ENCODE assay signal across 8 cellular contexts in the genomic region with DNA sequence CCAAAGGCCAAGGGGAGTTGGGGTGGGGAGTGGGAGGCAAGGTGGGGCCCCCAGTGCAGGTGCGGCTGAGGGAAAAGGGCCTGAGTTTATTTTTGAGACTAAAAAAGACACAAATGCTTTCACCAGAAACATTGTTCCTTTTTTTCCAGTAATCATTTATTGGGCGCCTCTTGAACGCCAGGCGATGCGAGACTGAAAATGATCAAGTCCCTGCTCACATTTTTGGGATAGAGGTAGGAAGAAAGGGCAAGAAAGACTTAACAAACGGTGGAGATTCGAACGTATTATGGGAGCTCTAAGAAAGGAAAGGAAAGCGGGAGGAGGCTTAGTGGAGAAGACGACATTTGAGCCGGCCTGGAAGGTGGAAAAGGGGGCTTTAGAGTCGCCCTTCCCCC. TPM values are rescaled to one million over a fixed set of nuclear protein-coding genes. Genes with fewer than 3 reads are reported as not detected.
A peak's percentile ranks its signal among the peaks of the same experiment; 100 is the strongest.
DNase-seq lines count a peak whose midpoint lies in the region; ATAC-seq and TF ChIP-seq lines count a peak whose summit lies in the region.

No MANE protein-coding gene starts in this region.

- no peaks in the 10 kb centered on the region for H3K27me3 ChIP-seq in CD4-positive, CD25-positive, alpha-beta regulatory T cell (ENCODE audit: control insufficient read depth, insufficient read depth, low read length)
- H3K27me3 ChIP-seq in MM.1S (replicated peaks; ENCODE audit: insufficient read depth, low read length) (no peaks in the 10 kb centered on the region), neuronal stem cell (ENCODE audit: control insufficient read depth in 3 of 3, insufficient read depth in 3 of 3, low read depth in 1 of 3, low read length in 3 of 3) (no peaks in the 10 kb centered on the region)

- peak overlapping the region; percentile 72 for H2BK5ac ChIP-seq in neuronal stem cell (ENCODE audit: low read length)

- H2BK15ac ChIP-seq in neuronal stem cell (ENCODE audit: low read length), result peak overlapping the region; percentile 68

- H2BK12ac ChIP-seq in neuronal stem cell (ENCODE audit: low read length), result peak overlapping the region; percentile 14

- no peak overlapping the region for H3K23ac ChIP-seq in neuronal stem cell (ENCODE audit: low read depth, low read length, poor library complexity)

- H4K8ac ChIP-seq in neuronal stem cell (ENCODE audit: low read depth, low read length), result no peak overlapping the region

- H3K4ac ChIP-seq in neuronal stem cell (ENCODE audit: low read length), result peak overlapping the region; percentile 44

- peaks cover 40% of the 10 kb centered on the region for H3K79me2 ChIP-seq in MM.1S (ENCODE audit: low read length)

- ATAC-seq in CD4-positive, CD25-positive, alpha-beta regulatory T cell (ENCODE audit: low read depth in 2 of 2), result no peak
- no peak for ATAC-seq in effector memory CD8-positive, alpha-beta T cell (replicated peaks)
- ATAC-seq in sciatic nerve, result no peak
- ATAC-seq in GM18517 (IDR thresholded peaks at IDR 0.05; ENCODE audit: unreplicated experiment), result no peak

- H2AK5ac ChIP-seq in neuronal stem cell (ENCODE audit: low read depth, low read length), result peak overlapping the region; percentile 38

- H3K27ac Mint-ChIP-seq in CD4-positive, CD25-positive, alpha-beta regulatory T cell, result peak overlapping the region in 2 of 3 donors; percentile 93 to 99
- H3K27ac Mint-ChIP-seq in effector memory CD8-positive, alpha-beta T cell, result peak overlapping the region; percentile 91 to 98

- H3K4me3 ChIP-seq in CD4-positive, CD25-positive, alpha-beta regulatory T cell (ENCODE audit: low read depth, low read length), result peak overlapping the region; percentile 51
- peak overlapping the region; percentile 64 for H3K4me3 ChIP-seq in MM.1S (ENCODE audit: low read length)
- H3K4me3 ChIP-seq in neuronal stem cell (ENCODE audit: low read length in 2 of 2), result peak overlapping the region; percentile 74 to 96

- H3K36me3 Mint-ChIP-seq in CD4-positive, CD25-positive, alpha-beta regulatory T cell, result peaks cover 18% of the 10 kb centered on the region
- peaks cover 41% of the 10 kb centered on the region for H3K36me3 Mint-ChIP-seq in effector memory CD8-positive, alpha-beta T cell (ENCODE audit: insufficient read depth)

- H3K14ac ChIP-seq in neuronal stem cell (ENCODE audit: low read length), result no peak overlapping the region

- no peak for TF ChIP-seq CTCF in MM.1S (IDR thresholded peaks at IDR 0.05; ENCODE audit: low read length)

- no peaks in the 10 kb centered on the region for H3K9me3 ChIP-seq in CD4-positive, CD25-positive, alpha-beta regulatory T cell (ENCODE audit: control insufficient read depth in 2 of 2, low read length in 2 of 2)
- H3K9me3 ChIP-seq in MM.1S (replicated peaks; ENCODE audit: insufficient read depth, low read length), result no peaks in the 10 kb centered on the region
- no peaks in the 10 kb centered on the region for H3K9me3 ChIP-seq in neuronal stem cell (replicated peaks in 1 of 2; ENCODE audit: control insufficient read depth in 2 of 2, insufficient read depth in 1 of 2, low read depth in 1 of 2, low read length in 2 of 2)

- peak overlapping the region; percentile 86 for H3K27ac ChIP-seq in CD4-positive, CD25-positive, alpha-beta regulatory T cell (ENCODE audit: insufficient read depth, low read length, poor library complexity, severe bottlenecking)
- H3K27ac ChIP-seq in MM.1S (ENCODE audit: low read length) (peak overlapping the region; percentile 82), neuronal stem cell (replicated peaks; ENCODE audit: low read length) (peak overlapping the region; percentile 95)

- peak overlapping the region; percentile 14 for H2BK120ac ChIP-seq in neuronal stem cell (ENCODE audit: low read depth, low read length)

- H3K4me3 Mint-ChIP-seq in CD4-positive, CD25-positive, alpha-beta regulatory T cell, result peak overlapping the region; percentile 65 to 100 (median 94)
- H3K4me3 Mint-ChIP-seq in effector memory CD8-positive, alpha-beta T cell, result peak overlapping the region; percentile 95 to 99

- peaks cover 27% of the 10 kb centered on the region for H3K4me1 ChIP-seq in CD4-positive, CD25-positive, alpha-beta regulatory T cell (ENCODE audit: control insufficient read depth, insufficient read depth, low read length, poor library complexity, severe bottlenecking)
- peaks cover 23% of the 10 kb centered on the region for H3K4me1 ChIP-seq in MM.1S (ENCODE audit: low read length)
- H3K4me1 ChIP-seq in neuronal stem cell (ENCODE audit: control insufficient read depth in 2 of 2, insufficient read depth in 1 of 2, low read depth in 1 of 2, low read length in 2 of 2), result peaks cover 19 to 23% of the 10 kb centered on the region in 2 donors

- WGBS in neuronal stem cell (ENCODE audit: extremely low coverage in 2 of 2, insufficient read length in 2 of 2, insufficient replicate concordance in 1 of 2), 2 donors, result no CpG with 5 or more reads among the region's 12 CpGs

- H3K79me1 ChIP-seq in neuronal stem cell (ENCODE audit: low read depth, low read length), result peaks cover 11% of the 10 kb centered on the region

- peaks cover 0 to 2% (median 0%) of the 10 kb centered on the region in 7 donors for H3K9me3 Mint-ChIP-seq in CD4-positive, CD25-positive, alpha-beta regulatory T cell
- H3K9me3 Mint-ChIP-seq in effector memory CD8-positive, alpha-beta T cell, result no peaks in the 10 kb centered on the region

- intact Hi-C loops in sciatic nerve (cut with DNase I), result no loop called here

- H4K20me1 ChIP-seq in MM.1S (ENCODE audit: insufficient read depth, low read length), result no peaks in the 10 kb centered on the region

- H3F3A ChIP-seq in MM.1S (ENCODE audit: insufficient read depth, low read length), result peaks cover 22% of the 10 kb centered on the region

- H3K4me1 Mint-ChIP-seq in CD4-positive, CD25-positive, alpha-beta regulatory T cell, result peaks cover 10 to 44% (median 17%) of the 10 kb centered on the region in 4 donors
- peaks cover 17 to 25% of the 10 kb centered on the region in 2 donors for H3K4me1 Mint-ChIP-seq in effector memory CD8-positive, alpha-beta T cell (ENCODE audit: low read depth in 2 of 2)

- no peaks in the 10 kb centered on the region for H3K9me2 ChIP-seq in MM.1S (replicated peaks; ENCODE audit: insufficient read depth, low read length)

- H3K36me3 ChIP-seq in CD4-positive, CD25-positive, alpha-beta regulatory T cell (ENCODE audit: control insufficient read depth, insufficient read depth, low read length), result peaks cover 21% of the 10 kb centered on the region
- H3K36me3 ChIP-seq in MM.1S (replicated peaks; ENCODE audit: insufficient read depth, low read length), result peaks cover 10% of the 10 kb centered on the region; the same call in 1 of the 2 replicates
- peaks cover 11 to 32% of the 10 kb centered on the region in 2 donors for H3K36me3 ChIP-seq in neuronal stem cell (replicated peaks in 1 of 2; ENCODE audit: control insufficient read depth in 2 of 2, insufficient read depth in 2 of 2, low read length in 2 of 2)

- H3K9ac ChIP-seq in MM.1S (ENCODE audit: low read length) (peak overlapping the region; percentile 75), neuronal stem cell (ENCODE audit: low read depth, low read length, poor library complexity) (peak overlapping the region; percentile 77)

- no peak for DNase-seq in CD4-positive, CD25-positive, alpha-beta regulatory T cell
- DNase-seq in MM.1S (no peak), neuronal stem cell (ENCODE audit: low spot score) (no peak), NCI-H2107 (lab: John Stamatoyannopoulos, UW) (no peak), D341Med (ENCODE audit: low spot score) (no peak), sciatic nerve (ENCODE audit: low spot score) (no peak)
- no peak for DNase-seq in effector memory CD8-positive, alpha-beta T cell

- H3K27me3 Mint-ChIP-seq in CD4-positive, CD25-positive, alpha-beta regulatory T cell, result peaks cover 18% of the 10 kb centered on the region
- H3K27me3 Mint-ChIP-seq in effector memory CD8-positive, alpha-beta T cell, result peaks cover 0 to 8% of the 10 kb centered on the region in 2 donors

- peak overlapping the region; percentile 77 for H2AFZ ChIP-seq in MM.1S (ENCODE audit: low read length)
- H2AFZ ChIP-seq in neuronal stem cell (ENCODE audit: low read length), result peak overlapping the region; percentile 95

- H4K91ac ChIP-seq in neuronal stem cell (ENCODE audit: low read depth, low read length, poor library complexity), result no peak overlapping the region

- H3K4me2 ChIP-seq in MM.1S (ENCODE audit: low read depth, low read length) (peak overlapping the region; percentile 83), neuronal stem cell (ENCODE audit: insufficient read depth, low read length, poor library complexity, severe bottlenecking) (peak overlapping the region; percentile 59)

- peak overlapping the region; percentile 91 for H3K18ac ChIP-seq in neuronal stem cell (ENCODE audit: low read length)

RNA-seq across cellular contexts. Expression of a gene that starts 0.8 kb away (rescaled TPM):
- 172 TPM for total RNA-seq in CD4-positive, CD25-positive, alpha-beta regulatory T cell
- 10 to 100 TPM; 67.6 to 79.7 (median 75.2) TPM for polyA plus RNA-seq in CD4-positive, CD25-positive, alpha-beta regulatory T cell
- 125 TPM for polyA plus RNA-seq in neuronal stem cell (2013, experiment 1 of 2)
- 126 TPM for polyA plus RNA-seq in neuronal stem cell (2013, experiment 2 of 2)
- 154 TPM for total RNA-seq in sciatic nerve

RNA-seq across cellular contexts. Expression of a gene that starts 2.4 kb away (rescaled TPM):
- total RNA-seq in CD4-positive, CD25-positive, alpha-beta regulatory T cell, result not detected
- not detected for polyA plus RNA-seq in CD4-positive, CD25-positive, alpha-beta regulatory T cell
- 24.0 TPM for polyA plus RNA-seq in neuronal stem cell (2013, experiment 1 of 2)
- 23.0 TPM for polyA plus RNA-seq in neuronal stem cell (2013, experiment 2 of 2)
- not detected for total RNA-seq in sciatic nerve

RNA-seq across cellular contexts. Expression of a gene that starts 18.7 kb away (rescaled TPM):
- total RNA-seq in CD4-positive, CD25-positive, alpha-beta regulatory T cell, result 306 TPM
- polyA plus RNA-seq in CD4-positive, CD25-positive, alpha-beta regulatory T cell, result 10 to 100 TPM; 43.8 to 57.8 (median 47.1) TPM
- polyA plus RNA-seq in neuronal stem cell (2013, experiment 1 of 2), result 20.7 TPM
- 21.7 TPM for polyA plus RNA-seq in neuronal stem cell (2013, experiment 2 of 2)
- total RNA-seq in sciatic nerve, result 80.3 TPM

RNA-seq across cellular contexts. Expression of a gene that starts 25.1 kb away (rescaled TPM):
- total RNA-seq in CD4-positive, CD25-positive, alpha-beta regulatory T cell, result not detected
- polyA plus RNA-seq in CD4-positive, CD25-positive, alpha-beta regulatory T cell, result not detected
- 0.07 TPM for polyA plus RNA-seq in neuronal stem cell (2013, experiment 1 of 2)
- not detected for polyA plus RNA-seq in neuronal stem cell (2013, experiment 2 of 2)
- total RNA-seq in sciatic nerve, result not detected

RNA-seq across cellular contexts. Expression of a gene that starts 39.6 kb away (rescaled TPM):
- total RNA-seq in CD4-positive, CD25-positive, alpha-beta regulatory T cell, result not detected
- polyA plus RNA-seq in CD4-positive, CD25-positive, alpha-beta regulatory T cell, result not detected
- polyA plus RNA-seq in neuronal stem cell (2013, experiment 1 of 2), result not detected
- not detected for polyA plus RNA-seq in neuronal stem cell (2013, experiment 2 of 2)
- 0.80 TPM for total RNA-seq in sciatic nerve
